34 cellular contexts compared by ENCODE assay signal in genomic region chr10:26022831-26023230, GRCh38.
"Had no signal": no experiment of that assay in that cellular context is flagged by ENCODE, and none has a peak within 500 bp of the region (broad histone marks: within the 10 kb centered on the region; RNA-seq: fewer than 3 reads in every experiment).

No MANE protein-coding gene starts in this region.

- H3K4me3 ChIP-seq: MG63 had no signal

- H3K36me3 ChIP-seq: MG63 had no signal

- DNase-seq: Karpas-422, Kasumi-1, MG63, MM.1S, MV-4-11, NCI-H1048, NCI-H1092, NCI-H1092 treated with DMSO at 0.1 percent for 48 hours, NCI-H1105, NCI-H1105 treated with DMSO at 0.1 percent for 48 hours, NCI-H1417, NCI-H1417 treated with DMSO at 0.1 percent for 48 hours, NCI-H1436, NCI-H1436 treated with DMSO at 0.1 percent for 48 hours, NCI-H146, NCI-H1694, NCI-H1694 treated with DMSO at 0.1 percent for 48 hours, NCI-H187, NCI-H187 treated with DMSO at 0.1 percent for 48 hours, NCI-H1930, NCI-H2029, NCI-H2029 treated with DMSO at 0.1 percent for 48 hours, NCI-H2081, NCI-H2107, NCI-H2171, NCI-H2171 treated with DMSO at 0.1 percent for 48 hours, NCI-H2227 treated with DMSO at 0.1 percent for 48 hours, NCI-H226, NCI-H345, NCI-H446, NCI-H446 treated with DMSO at 0.1 percent for 48 hours, NCI-H510A, NCI-H510A treated with DMSO at 0.1 percent for 48 hours, NCI-H524 had no signal

- H3K27me3 ChIP-seq: MG63 had no signal
